ENCODE assay signal across 8 cellular contexts in genomic region chr7:143385891-143386781, GRCh38. TPM values are rescaled to one million over a fixed set of nuclear protein-coding genes. Genes with fewer than 3 reads are reported as not detected.
DNase-seq lines count a peak whose midpoint lies in the region; ATAC-seq and TF ChIP-seq lines count a peak whose summit lies in the region.

No MANE protein-coding gene starts in this region.

- no peaks in the 10 kb centered on the region for H3K27me3 ChIP-seq in H7 (ENCODE audit: control insufficient read depth, insufficient read depth, low read length)
- no peaks in the 10 kb centered on the region for H3K27me3 ChIP-seq in right lobe of liver

- DNase-seq in AG04449 (ENCODE audit: low read depth, low spot score): no peak
- DNase-seq in H7: peak; percentile 34
- peak; percentile 42 for DNase-seq in activated gamma-delta T cell treated with Interleukin-2 at 50 U/mL for 16 hours
- peak in 1 of 3 donors; percentile 67 for DNase-seq in right lobe of liver
- DNase-seq in putamen (ENCODE audit: low spot score): no peak
- DNase-seq in effector CD4-positive, alpha-beta T cell: no peak
- no peak for DNase-seq in NCI-H345 (lab: John Stamatoyannopoulos, UW)
- no peak for DNase-seq in AG08396 (ENCODE audit: low spot score)

- H3K4me3 ChIP-seq in AG04449 (ENCODE audit: low read depth, low read length): peak overlapping the region; percentile 39
- no peak overlapping the region for H3K4me3 ChIP-seq in H7 (ENCODE audit: insufficient read depth, low read depth, low read length)
- H3K4me3 ChIP-seq in right lobe of liver: no peak overlapping the region

- H3K9me3 ChIP-seq in right lobe of liver: no peaks in the 10 kb centered on the region

- TF ChIP-seq CTCF in AG04449 (IDR thresholded peaks at IDR 0.05; ENCODE audit: insufficient read depth, low read length, missing control alignments) (no peak), right lobe of liver (IDR thresholded peaks at IDR 0.05) (no peak)

- peak; percentile 19 to 41 (median 34) for ATAC-seq in right lobe of liver

- CTCF ChIA-PET in AG04449 (lab: Yijun Ruan, JAX): interaction anchor here (0.6 kb wide), 1 partner anchor 364 kb away, joined by 3 read pairs; no protein-coding TSS in a partner anchor

- WGBS in right lobe of liver (ENCODE audit: insufficient coverage, low coverage, low lambda C conversion rate, missing lambda C conversion rate): 14% methylated on average over 19 of the region's 19 CpGs

- POLR2A ChIA-PET in AG04449 (lab: Yijun Ruan, JAX): no interaction called here

- intact Hi-C loops in right lobe of liver (cut with DNase I): no loop called here

- peaks cover 0 to 45% (median 22%) of the 10 kb centered on the region in 4 donors for H3K4me1 ChIP-seq in right lobe of liver

- peak; percentile 22 for TF ChIP-seq POLR2A in right lobe of liver (IDR thresholded peaks at IDR 0.05)

- no peak overlapping the region for H3K27ac ChIP-seq in right lobe of liver

- peaks cover 55% of the 10 kb centered on the region for H3K36me3 ChIP-seq in H7 (replicated peaks; ENCODE audit: control insufficient read depth, insufficient read depth, low read length)
- peaks cover 0 to 39% (median 18%) of the 10 kb centered on the region in 4 donors for H3K36me3 ChIP-seq in right lobe of liver

RNA-seq across cellular contexts. Expression of gene ZYX, which starts 5.0 kb away (rescaled TPM):
- total RNA-seq in H7 (2014; rRNA removed; shearing (Covaris generic)): 84.6 and 97.1 TPM in 2 replicates
- 100 to 1,000 TPM in 1 of 6 experiments, 10 to 100 TPM in 5; 29.7 to 129 (median 43.6) TPM for total RNA-seq in right lobe of liver

RNA-seq across cellular contexts. Expression of gene EPHA1, which starts 22.5 kb away (rescaled TPM):
- total RNA-seq in H7 (2014; rRNA removed; shearing (Covaris generic)): 176 and 189 TPM in 2 replicates
- total RNA-seq in right lobe of liver: 10 to 100 TPM; 12.6 to 41.3 (median 16.5) TPM

RNA-seq across cellular contexts. Expression of gene FAM131B, which starts 23.6 kb away (rescaled TPM):
- 11.9 and 16.9 TPM in 2 replicates for total RNA-seq in H7 (2014; rRNA removed; shearing (Covaris generic))
- under 1 TPM; 0.05 to 0.51 (median 0.14) TPM for total RNA-seq in right lobe of liver

RNA-seq across cellular contexts. Expression of gene TAS2R60, which starts 57.1 kb away (rescaled TPM):
- total RNA-seq in H7 (2014; rRNA removed; shearing (Covaris generic)): not detected in 2 replicates
- under 1 TPM in 1 of 6 experiments, not detected in 5; 0.35 TPM for total RNA-seq in right lobe of liver

Comparison
In these comparisons a context has a peak if more than half of its experiments do, and no peak if none do; other contexts are left out.
1. DNase-seq: peak in H7 (single experiment) and activated gamma-delta T cell treated with Interleukin-2 at 50 U/mL for 16 hours (single experiment); none in AG04449 (single experiment), putamen (single experiment), effector CD4-positive, alpha-beta T cell (single experiment), NCI-H345 (single experiment) and AG08396 (single experiment).